ENCODE assay signal across 8 cellular contexts in the genomic region with DNA sequence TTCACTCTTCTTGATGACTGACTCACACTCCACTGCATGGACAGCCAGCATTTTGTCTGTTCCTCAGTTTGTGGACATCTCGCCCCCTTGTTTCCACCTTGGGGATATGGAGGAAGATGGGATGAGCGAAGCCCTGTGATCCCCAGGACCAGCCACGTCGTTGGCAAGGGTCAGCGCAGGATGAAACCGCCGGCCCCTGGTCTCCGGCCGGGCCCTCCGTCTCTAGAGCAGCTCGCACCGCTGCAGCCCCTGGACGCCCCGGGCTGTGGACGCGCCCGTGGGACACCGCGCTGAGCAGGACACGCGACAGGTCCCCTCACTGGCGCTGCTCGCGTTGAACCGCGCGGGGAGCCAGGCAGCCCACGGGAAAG. TPM values are rescaled to one million over a fixed set of nuclear protein-coding genes. Genes with fewer than 3 reads are reported as not detected.
DNase-seq lines count a peak whose midpoint lies in the region; ATAC-seq and TF ChIP-seq lines count a peak whose summit lies in the region.

No MANE protein-coding gene starts in this region.

- H3K4me3 ChIP-seq in WERI-Rb-1 (ENCODE audit: low read depth, low read length) (peak overlapping the region; percentile 62), cardiac muscle cell (peak overlapping the region; percentile 96), retinal pigment epithelial cell (ENCODE audit: low read length) (peak overlapping the region; percentile 65)

- H3K36me3 ChIP-seq in WERI-Rb-1 (peaks cover 8% of the 10 kb centered on the region; the same call in 1 of the 2 replicates), cardiac muscle cell (no peaks in the 10 kb centered on the region)

- no peaks in the 10 kb centered on the region for H3K9me3 Mint-ChIP-seq in activated T-cell treated with anti-CD3 and anti-CD28 coated beads, Interleukin-2, amount 50 U/mL, for 4 hours

- peaks cover 8% of the 10 kb centered on the region for H3K4me1 ChIP-seq in cardiac muscle cell (ENCODE audit: low read depth)

- no peaks in the 10 kb centered on the region for H3K27me3 Mint-ChIP-seq in activated T-cell treated with anti-CD3 and anti-CD28 coated beads, Interleukin-2, amount 50 U/mL, for 4 hours (ENCODE audit: low read depth)

- peak overlapping the region; percentile 83 for H3K4me3 Mint-ChIP-seq in activated T-cell treated with anti-CD3 and anti-CD28 coated beads, Interleukin-2, amount 50 U/mL, for 4 hours

- TF ChIP-seq CTCF in WERI-Rb-1 (IDR thresholded peaks at IDR 0.05; ENCODE audit: low read depth, low read length), result no peak
- no peak for TF ChIP-seq CTCF in cardiac muscle cell (IDR thresholded peaks at IDR 0.05; ENCODE audit: low read depth, low read length)
- no peak for TF ChIP-seq CTCF in retinal pigment epithelial cell (conservative IDR thresholded peaks at IDR 0.05; ENCODE audit: low read depth, low read length)

- peaks cover 37% of the 10 kb centered on the region for H3K4me1 Mint-ChIP-seq in activated T-cell treated with anti-CD3 and anti-CD28 coated beads, Interleukin-2, amount 50 U/mL, for 4 hours (ENCODE audit: low read depth)

- H3K9me3 ChIP-seq in WERI-Rb-1 (ENCODE audit: severe bottlenecking), result no peaks in the 10 kb centered on the region
- no peaks in the 10 kb centered on the region for H3K9me3 ChIP-seq in cardiac muscle cell (ENCODE audit: low read depth)

- H3K27ac ChIP-seq in WERI-Rb-1 (peak overlapping the region; percentile 76), cardiac muscle cell (no peak overlapping the region)

- DNase-seq in activated T-cell treated with anti-CD3 and anti-CD28 coated beads, Interleukin-2, amount 50 U/mL, for 4 hours, result no peak
- DNase-seq in activated T-cell treated with anti-CD3 and anti-CD28 coated beads for 4 hours, result no peak
- no peak for DNase-seq in WERI-Rb-1
- DNase-seq in cardiac muscle cell (ENCODE audit: low read depth in 1 of 2, low spot score in 1 of 2), result peak in 1 of 2 donors; percentile 7
- no peak for DNase-seq in retinal pigment epithelial cell (ENCODE audit: low read depth)
- DNase-seq in NCI-H2227 (lab: John Stamatoyannopoulos, UW; ENCODE audit: unreplicated experiment), result no peak
- no peak for DNase-seq in HPDE6-E6E7 (ENCODE audit: extremely low spot score)

- H3K27me3 ChIP-seq in WERI-Rb-1 (ENCODE audit: insufficient read depth, low read depth, severe bottlenecking) (no peaks in the 10 kb centered on the region), cardiac muscle cell (no peaks in the 10 kb centered on the region)

- peaks cover 4% of the 10 kb centered on the region for H3K36me3 Mint-ChIP-seq in activated T-cell treated with anti-CD3 and anti-CD28 coated beads, Interleukin-2, amount 50 U/mL, for 4 hours (ENCODE audit: insufficient read depth)

- ATAC-seq in activated T-cell treated with anti-CD3 and anti-CD28 coated beads, Interleukin-2, amount 50 U/mL, for 4 hours, result peak; percentile 7 to 28
- peak; percentile 18 for ATAC-seq in HG03066 (IDR thresholded peaks at IDR 0.05; ENCODE audit: low read depth, unreplicated experiment)

RNA-seq across cellular contexts. Expression of a gene that starts 0.6 kb away (rescaled TPM):
- 100 to 1,000 TPM; 117 to 122 (median 118) TPM for total RNA-seq in activated T-cell treated with anti-CD3 and anti-CD28 coated beads, Interleukin-2, amount 50 U/mL, for 4 hours
- 16.1 and 26.9 TPM in 2 replicates for total RNA-seq in cardiac muscle cell
- polyA plus RNA-seq in cardiac muscle cell, result 26.8 and 31.7 TPM in 2 replicates
